ENCODE assay signal across 9 cellular contexts in genomic region chr5:34923694-34924461, GRCh38. TPM values are rescaled to one million over a fixed set of nuclear protein-coding genes. Genes with fewer than 3 reads are reported as not detected.
DNase-seq lines count a peak whose midpoint lies in the region; ATAC-seq and TF ChIP-seq lines count a peak whose summit lies in the region.
"Had no signal": no experiment of that assay in that cellular context is flagged by ENCODE, and none has a peak within 500 bp of the region (broad histone marks: within the 10 kb centered on the region; RNA-seq: fewer than 3 reads in every experiment).

No MANE protein-coding gene starts in this region.

- 20% methylated on average over 3 of the region's 3 CpGs for WGBS in mammary epithelial cell (ENCODE audit: low coverage, missing lambda C conversion rate)
- WGBS in psoas muscle, 3 donors, result 49 to 54% (median 54%) methylated on average over 3 of the region's 3 CpGs

- in situ Hi-C loops in mammary epithelial cell (cut with MboI; ENCODE audit: low sequenced_read_pairs in 2 of 2), result loop anchor here (25.0 kb wide), 1 partner anchor 912 kb away; the partner anchor contains the start of gene AMACR (in 2 of the 2)

- ATAC-seq in HG02798 (IDR thresholded peaks at IDR 0.05; ENCODE audit: poor library complexity, unreplicated experiment) (peak; percentile 79), psoas muscle (peak; percentile 79 to 89 (median 89))

- intact Hi-C loops in PC-9 (cut with micrococcal nuclease; ENCODE audit: unreplicated experiment), result loop anchor here (1.0 to 10.0 kb wide), 3 partner anchors 9 to 1951 kb away; partner anchors contain the start of genes ADAMTS12, BRIX1, NIPBL and RAD1
- intact Hi-C loops in mammary epithelial cell (cut with micrococcal nuclease), result no loop called here
- intact Hi-C loops in psoas muscle (cut with DNase I), result no loop called here

- TF ChIP-seq CTCF in PC-9 (conservative IDR thresholded peaks at IDR 0.05), result no peak
- no peak for TF ChIP-seq CTCF in mammary epithelial cell (conservative IDR thresholded peaks at IDR 0.05 in 1 of 2, IDR thresholded peaks at IDR 0.05 in 1 of 2; ENCODE audit: extremely low read depth in 1 of 2, insufficient read depth in 1 of 2, low read depth in 1 of 2, low read length in 2 of 2)
- no peak for TF ChIP-seq CTCF in psoas muscle (IDR thresholded peaks at IDR 0.05)

- no peaks in the 10 kb centered on the region for H3K27me3 ChIP-seq in PC-9 (ENCODE audit: insufficient read depth, low read depth)
- H3K27me3 ChIP-seq in mammary epithelial cell (ENCODE audit: insufficient read depth, low read length), result no peaks in the 10 kb centered on the region
- H3K27me3 ChIP-seq in psoas muscle (ENCODE audit: insufficient read depth in 3 of 3, low read length in 2 of 3), result no peaks in the 10 kb centered on the region
- H3K27me3 ChIP-seq in SJCRH30, result no peaks in the 10 kb centered on the region
- H3K27me3 ChIP-seq: BLaER1 had no signal

- BruUV-seq in PC-9 (replicated peaks; lab: Mats Ljungman, UMichigan) (no TSS peak), mammary epithelial cell (replicated peaks; lab: Mats Ljungman, UMichigan) (no TSS peak)

- H2AFZ ChIP-seq in PC-9, result no peak overlapping the region
- H2AFZ ChIP-seq in mammary epithelial cell (ENCODE audit: low read depth, low read length), result no peak overlapping the region

- peaks cover 13% of the 10 kb centered on the region for H4K20me1 ChIP-seq in PC-9 (ENCODE audit: insufficient read depth)
- H4K20me1 ChIP-seq in mammary epithelial cell (ENCODE audit: insufficient read depth, low read length), result no peaks in the 10 kb centered on the region

- POLR2A ChIA-PET in PC-9 (lab: Charles Lee; ENCODE audit: unreplicated experiment), result interaction anchor here (0.8 to 1.2 kb wide), 3 partner anchors 9 to 727 kb away, joined by 5 to 7 read pairs (median 6); partner anchors contain the start of genes BRIX1 and RAD1

- H3K9ac ChIP-seq in mammary epithelial cell (ENCODE audit: insufficient read depth, low read length), result no peak overlapping the region
- H3K9ac ChIP-seq: BLaER1 had no signal

- dilution Hi-C loops in mammary epithelial cell (cut with HindIII; ENCODE audit: low sequenced_read_pairs), result no loop called here

- peak; percentile 38 for DNase-seq in NCI-H2196 (lab: John Stamatoyannopoulos, UW; ENCODE audit: unreplicated experiment)
- DNase-seq in NCI-H2196 treated with DMSO at 0.1 percent for 48 hours (lab: John Stamatoyannopoulos, UW; ENCODE audit: unreplicated experiment), result no peak
- peak; percentile 60 to 93 for DNase-seq in PC-9
- peak; percentile 91 for DNase-seq in mammary epithelial cell
- DNase-seq in psoas muscle, result no peak
- no peak for DNase-seq in D341Med (ENCODE audit: low spot score)
- no peak for DNase-seq in SJCRH30

- peak overlapping the region; percentile 41 for H3K4me3 ChIP-seq in PC-9
- peak overlapping the region in 1 of 3 experiments; percentile 38 for H3K4me3 ChIP-seq in mammary epithelial cell (replicated peaks in 1 of 3; ENCODE audit: insufficient read depth in 1 of 3, low read depth in 2 of 3, low read length in 3 of 3)
- no peak overlapping the region for H3K4me3 ChIP-seq in psoas muscle
- no peak overlapping the region for H3K4me3 ChIP-seq in SJCRH30
- H3K4me3 ChIP-seq: BLaER1 had no signal

- H3K9me3 ChIP-seq in PC-9 (ENCODE audit: insufficient read depth, low read depth) (no peaks in the 10 kb centered on the region; the same call in 1 of the 2 replicates), mammary epithelial cell (replicated peaks; ENCODE audit: insufficient read depth, low read length) (no peaks in the 10 kb centered on the region), psoas muscle (no peaks in the 10 kb centered on the region), SJCRH30 (replicated peaks) (no peaks in the 10 kb centered on the region)
- H3K9me3 ChIP-seq: BLaER1 had no signal

- H3K9me2 ChIP-seq in PC-9 (ENCODE audit: insufficient read depth), result no peaks in the 10 kb centered on the region

- H3K4me1 ChIP-seq in PC-9 (replicated peaks; ENCODE audit: insufficient read depth) (peaks cover 58% of the 10 kb centered on the region), mammary epithelial cell (ENCODE audit: insufficient read depth, low read length) (peaks cover 22% of the 10 kb centered on the region), psoas muscle (peaks cover 5% of the 10 kb centered on the region), SJCRH30 (peaks cover 6% of the 10 kb centered on the region; the same call in 1 of the 2 replicates)

- H3K36me3 ChIP-seq in PC-9 (ENCODE audit: low read depth) (peaks cover 68% of the 10 kb centered on the region), mammary epithelial cell (ENCODE audit: insufficient read depth, low read length) (peaks cover 62% of the 10 kb centered on the region), psoas muscle (ENCODE audit: insufficient read depth in 1 of 2, low read depth in 1 of 2) (peaks cover 3 to 87% of the 10 kb centered on the region in 2 donors), SJCRH30 (peaks cover 81% of the 10 kb centered on the region)

- H3K27ac ChIP-seq in PC-9 (peak overlapping the region; percentile 72), mammary epithelial cell (ENCODE audit: insufficient read depth, low read depth, low read length) (peak overlapping the region; percentile 1), psoas muscle (peak overlapping the region; percentile 75), SJCRH30 (no peak overlapping the region)
- H3K27ac ChIP-seq: BLaER1 had no signal

- CTCF ChIA-PET in PC-9 (lab: Charles Lee), result interaction anchor here (0.7 to 0.8 kb wide), 2 partner anchors 9 to 79 kb away, joined by 3 to 4 read pairs; partner anchors contain the start of genes BRIX1 and RAD1
- CTCF ChIA-PET in mammary epithelial cell (lab: Charles Lee; ENCODE audit: low non-redundant PET), result no interaction called here

- H3K4me2 ChIP-seq in PC-9 (peak overlapping the region; percentile 71), mammary epithelial cell (ENCODE audit: insufficient read depth, low read depth, low read length) (peak overlapping the region; percentile 68)
- H3K4me2 ChIP-seq: BLaER1 had no signal

- H3K79me2 ChIP-seq in PC-9 (ENCODE audit: low read depth) (peaks cover 64% of the 10 kb centered on the region), mammary epithelial cell (ENCODE audit: insufficient read depth, low read length) (peaks cover 69% of the 10 kb centered on the region)

- peaks cover 91% of the 10 kb centered on the region for H3F3A ChIP-seq in PC-9 (ENCODE audit: insufficient read depth, low read depth)

RNA-seq across cellular contexts. Expression of gene DNAJC21, which starts 5.5 kb away (rescaled TPM):
- 111 and 128 TPM in 2 replicates for total RNA-seq in PC-9 (2021)
- total RNA-seq in mammary epithelial cell, result 10 to 100 TPM; 23.2 to 53.0 TPM
- polyA plus RNA-seq in mammary epithelial cell, result 20.1 TPM
- 29.3 TPM for polyA minus RNA-seq in mammary epithelial cell
- total RNA-seq in psoas muscle, result 100 to 1,000 TPM in 1 of 4 donors, 10 to 100 TPM in 3; 58.4 to 113 (median 67.2) TPM
- 10 to 100 TPM; 49.3 to 86.2 (median 52.8) TPM for polyA plus RNA-seq in psoas muscle
- 64.9 and 68.8 TPM in 2 replicates for total RNA-seq in SJCRH30 (2014; rRNA removed; shearing (Covaris generic))

RNA-seq across cellular contexts. Expression of gene BRIX1, which starts 8.4 kb away (rescaled TPM):
- total RNA-seq in PC-9 (2021) (71.9 and 73.4 TPM in 2 replicates), mammary epithelial cell (10 to 100 TPM; 20.8 to 39.8 TPM), psoas muscle (10 to 100 TPM; 11.3 to 22.2 (median 20.0) TPM)
- polyA plus RNA-seq in mammary epithelial cell (22.4 TPM), psoas muscle (10 to 100 TPM; 14.5 to 36.8 (median 25.4) TPM)
- polyA minus RNA-seq in mammary epithelial cell, result 16.5 TPM
- total RNA-seq in SJCRH30 (2014; rRNA removed; shearing (Covaris generic)), result 145 and 161 TPM in 2 replicates

RNA-seq across cellular contexts. Expression of gene RAD1, which starts 8.6 kb away (rescaled TPM):
- total RNA-seq in PC-9 (2021), result 43.8 and 63.0 TPM in 2 replicates
- 10 to 100 TPM; 25.0 to 25.7 TPM for total RNA-seq in mammary epithelial cell
- polyA plus RNA-seq in mammary epithelial cell, result 17.7 TPM
- 9.2 TPM for polyA minus RNA-seq in mammary epithelial cell
- total RNA-seq in psoas muscle, result 10 to 100 TPM; 16.6 to 20.0 (median 18.2) TPM
- 10 to 100 TPM; 15.8 to 43.1 (median 18.0) TPM for polyA plus RNA-seq in psoas muscle
- 64.9 and 65.8 TPM in 2 replicates for total RNA-seq in SJCRH30 (2014; rRNA removed; shearing (Covaris generic))

Comparison
In these comparisons a context has a peak if more than half of its experiments do, and no peak if none do; other contexts are left out.
1. DNase-seq: peak in NCI-H2196 (single experiment), PC-9 (2 of 2) and mammary epithelial cell (single experiment); none in NCI-H2196 treated with DMSO at 0.1 percent for 48 hours (single experiment), psoas muscle (0 of 2), D341Med (single experiment) and SJCRH30 (0 of 2).